23 cellular contexts compared by ENCODE assay signal in genomic region chr10:86646532-86646931, GRCh38. TPM values are rescaled to one million over a fixed set of nuclear protein-coding genes. Genes with fewer than 3 reads are reported as not detected.
DNase-seq lines count a peak whose midpoint lies in the region; ATAC-seq and TF ChIP-seq lines count a peak whose summit lies in the region.
"Had no signal": no experiment of that assay in that cellular context is flagged by ENCODE, and none has a peak within 500 bp of the region (broad histone marks: within the 10 kb centered on the region; RNA-seq: fewer than 3 reads in every experiment).

No MANE protein-coding gene starts in this region.

- no peak overlapping the region for H3K4me2 ChIP-seq in GM23338
- no peak overlapping the region for H3K4me2 ChIP-seq in hepatocyte

- POLR2A ChIA-PET in Panc1 (lab: Charles Lee): no interaction called here

- CTCF ChIA-PET in Panc1 (lab: Charles Lee): no interaction called here

- peak overlapping the region; percentile 38; the same call in 1 of the 2 replicates for H2AFZ ChIP-seq in GM23338
- no peak overlapping the region for H2AFZ ChIP-seq in hepatocyte

- H3K4me1 ChIP-seq in GM23338 (ENCODE audit: insufficient read depth): peaks cover 7% of the 10 kb centered on the region
- H3K4me1 ChIP-seq in Panc1 (ENCODE audit: control insufficient read depth, insufficient read depth, low read length): peaks cover 34% of the 10 kb centered on the region
- peaks cover 21% of the 10 kb centered on the region for H3K4me1 ChIP-seq in hepatocyte (ENCODE audit: insufficient read depth)
- peaks cover 34 to 36% of the 10 kb centered on the region in 2 donors for H3K4me1 ChIP-seq in gastrocnemius medialis

- no peak overlapping the region for H3K27ac ChIP-seq in GM23338 (ENCODE audit: low read depth)
- peak overlapping the region; percentile 57 for H3K27ac ChIP-seq in Panc1 (ENCODE audit: low read length)
- peak overlapping the region; percentile 55 for H3K27ac ChIP-seq in hepatocyte
- peak overlapping the region in 1 of 4 donors; percentile 63 for H3K27ac ChIP-seq in gastrocnemius medialis

- ATAC-seq in GM23338 (no peak), Panc1 (no peak), gastrocnemius medialis (no peak)
- ATAC-seq in stimulated activated memory B cell treated with anti-CD40 and anti-IgM and Interleukin-4, amounts not matched to agents 10 μg/mL and 1 μg/mL and 100 μg/mL, for 72 hours: no peak
- ATAC-seq in stimulated activated effector memory CD8-positive, alpha-beta T cell treated with anti-CD3 and anti-CD28 coated beads, Interleukin-12 subunit alpha, Interleukin-12 subunit beta, amount 100 ng/mL, for 72 hours: no peak
- ATAC-seq: GM12878, Right ventricle myocardium inferior had no signal

- intact Hi-C loops in Panc1 (cut with micrococcal nuclease; ENCODE audit: unreplicated experiment) (no loop called here), posterior vena cava (cut with DNase I) (no loop called here), gastrocnemius medialis (cut with DNase I; ENCODE audit: low total_unique reads) (no loop called here)

- peaks cover 9% of the 10 kb centered on the region for H3K27me3 Mint-ChIP-seq in GM23338 (ENCODE audit: insufficient read depth, low read depth, poor library complexity)
- H3K27me3 Mint-ChIP-seq in stimulated activated memory B cell treated with anti-CD40 and anti-IgM and Interleukin-4, amounts not matched to agents 10 μg/mL and 1 μg/mL and 100 μg/mL, for 72 hours: peaks cover 6% of the 10 kb centered on the region

- H3F3A ChIP-seq in GM23338 (replicated peaks; ENCODE audit: low read depth): no peaks in the 10 kb centered on the region

- H3K79me2 ChIP-seq in GM23338 (replicated peaks; ENCODE audit: insufficient read depth): no peaks in the 10 kb centered on the region
- H3K79me2 ChIP-seq in hepatocyte: no peaks in the 10 kb centered on the region

- no peak for TF ChIP-seq CTCF in GM23338 (conservative IDR thresholded peaks at IDR 0.05; ENCODE audit: low read depth in 2 of 2)
- TF ChIP-seq CTCF in Panc1 (IDR thresholded peaks at IDR 0.05): no peak
- TF ChIP-seq CTCF in hepatocyte (IDR thresholded peaks at IDR 0.05; ENCODE audit: poor library complexity): no peak
- no peak for TF ChIP-seq CTCF in gastrocnemius medialis (IDR thresholded peaks at IDR 0.05 in 4 of 5, conservative IDR thresholded peaks at IDR 0.05 in 1 of 5)

- no peaks in the 10 kb centered on the region for H3K27me3 ChIP-seq in GM23338 (ENCODE audit: insufficient read depth)
- H3K27me3 ChIP-seq in Panc1 (ENCODE audit: control insufficient read depth, insufficient read depth, low read length): peaks cover 3% of the 10 kb centered on the region; the same call in 1 of the 2 replicates
- no peaks in the 10 kb centered on the region for H3K27me3 ChIP-seq in hepatocyte
- no peaks in the 10 kb centered on the region for H3K27me3 ChIP-seq in gastrocnemius medialis

- in situ Hi-C loops in Panc1 (cut with HindIII; ENCODE audit: low pct_unique_long_range_greater_than_20kb, low sequenced_read_pairs) (no loop called here), gastrocnemius medialis (cut with MboI; ENCODE audit: low sequenced_read_pairs in 4 of 4) (no loop called here)

- peaks cover 6% of the 10 kb centered on the region for H3K9me3 Mint-ChIP-seq in GM23338
- peaks cover 3% of the 10 kb centered on the region for H3K9me3 Mint-ChIP-seq in stimulated activated memory B cell treated with anti-CD40 and anti-IgM and Interleukin-4, amounts not matched to agents 10 μg/mL and 1 μg/mL and 100 μg/mL, for 72 hours
- H3K9me3 Mint-ChIP-seq in stimulated activated effector memory CD8-positive, alpha-beta T cell treated with anti-CD3 and anti-CD28 coated beads, Interleukin-12 subunit alpha, Interleukin-12 subunit beta, amount 100 ng/mL, for 72 hours: peaks cover 3% of the 10 kb centered on the region

- H3K9me3 ChIP-seq in Panc1 (ENCODE audit: control insufficient read depth, insufficient read depth, low read depth, low read length) (no peaks in the 10 kb centered on the region), hepatocyte (ENCODE audit: low read depth) (no peaks in the 10 kb centered on the region), gastrocnemius medialis (no peaks in the 10 kb centered on the region)

- peaks cover 2% of the 10 kb centered on the region; the same call in 1 of the 3 replicates for H3K36me3 Mint-ChIP-seq in GM23338 (ENCODE audit: low read depth)
- H3K36me3 Mint-ChIP-seq in stimulated activated memory B cell treated with anti-CD40 and anti-IgM and Interleukin-4, amounts not matched to agents 10 μg/mL and 1 μg/mL and 100 μg/mL, for 72 hours: no peaks in the 10 kb centered on the region
- no peaks in the 10 kb centered on the region for H3K36me3 Mint-ChIP-seq in stimulated activated effector memory CD8-positive, alpha-beta T cell treated with anti-CD3 and anti-CD28 coated beads, Interleukin-12 subunit alpha, Interleukin-12 subunit beta, amount 100 ng/mL, for 72 hours
- H3K36me3 Mint-ChIP-seq: CD4-positive, CD25-positive, alpha-beta regulatory T cell had no signal

- H3K4me1 Mint-ChIP-seq in GM23338: peaks cover 8% of the 10 kb centered on the region
- H3K4me1 Mint-ChIP-seq in stimulated activated memory B cell treated with anti-CD40 and anti-IgM and Interleukin-4, amounts not matched to agents 10 μg/mL and 1 μg/mL and 100 μg/mL, for 72 hours: peaks cover 13% of the 10 kb centered on the region
- H3K4me1 Mint-ChIP-seq in stimulated activated effector memory CD8-positive, alpha-beta T cell treated with anti-CD3 and anti-CD28 coated beads, Interleukin-12 subunit alpha, Interleukin-12 subunit beta, amount 100 ng/mL, for 72 hours: peaks cover 10% of the 10 kb centered on the region

- no peak overlapping the region for H3K4me3 Mint-ChIP-seq in GM23338
- no peak overlapping the region for H3K4me3 Mint-ChIP-seq in stimulated activated memory B cell treated with anti-CD40 and anti-IgM and Interleukin-4, amounts not matched to agents 10 μg/mL and 1 μg/mL and 100 μg/mL, for 72 hours
- H3K4me3 Mint-ChIP-seq in stimulated activated effector memory CD8-positive, alpha-beta T cell treated with anti-CD3 and anti-CD28 coated beads, Interleukin-12 subunit alpha, Interleukin-12 subunit beta, amount 100 ng/mL, for 72 hours: no peak overlapping the region
- H3K4me3 Mint-ChIP-seq: CD4-positive, CD25-positive, alpha-beta regulatory T cell had no signal

- BruUV-seq in Panc1 (replicated peaks; lab: Mats Ljungman, UMichigan): no TSS peak

- DNase-seq in GM23338 (ENCODE audit: low spot score) (no peak), Panc1 (ENCODE audit: low read depth, low spot score) (no peak), hepatocyte (ENCODE audit: low spot score) (no peak), posterior vena cava (ENCODE audit: low spot score) (peak; percentile 50), gastrocnemius medialis (no peak), NCI-H446 (lab: John Stamatoyannopoulos, UW) (no peak)
- DNase-seq in stimulated activated effector memory CD8-positive, alpha-beta T cell treated with anti-CD3 and anti-CD28 coated beads, Interleukin-12 subunit alpha, Interleukin-12 subunit beta, amount 100 ng/mL, for 72 hours (ENCODE audit: low spot score in 2 of 2): no peak
- DNase-seq: CD4-positive, CD25-positive, alpha-beta regulatory T cell; DMS79; HCEC 1CT; NCI-H1105; NCI-H146; NCI-H2029; NCI-H2227 treated with DMSO at 0.1 percent for 48 hours; NCI-H510A treated with DMSO at 0.1 percent for 48 hours; NCI-H748 treated with DMSO at 0.1 percent for 48 hours had no signal

- H3K36me3 ChIP-seq in GM23338 (ENCODE audit: insufficient read depth) (no peaks in the 10 kb centered on the region), Panc1 (ENCODE audit: control insufficient read depth, insufficient read depth, low read length) (no peaks in the 10 kb centered on the region), hepatocyte (replicated peaks; ENCODE audit: insufficient read depth, low read depth) (no peaks in the 10 kb centered on the region), gastrocnemius medialis (no peaks in the 10 kb centered on the region)

- H3K4me3 ChIP-seq in GM23338 (no peak overlapping the region), Panc1 (ENCODE audit: low read depth in 2 of 2, low read length in 2 of 2) (no peak overlapping the region), hepatocyte (no peak overlapping the region), gastrocnemius medialis (no peak overlapping the region)
- H3K4me3 ChIP-seq: GM12878 had no signal

- H3K9me2 ChIP-seq in GM23338 (ENCODE audit: insufficient read depth) (peaks cover 3% of the 10 kb centered on the region; the same call in 1 of the 2 replicates), hepatocyte (replicated peaks; ENCODE audit: insufficient read depth) (no peaks in the 10 kb centered on the region)

- H3K27ac Mint-ChIP-seq in GM23338: no peak overlapping the region
- H3K27ac Mint-ChIP-seq in stimulated activated memory B cell treated with anti-CD40 and anti-IgM and Interleukin-4, amounts not matched to agents 10 μg/mL and 1 μg/mL and 100 μg/mL, for 72 hours: no peak overlapping the region
- H3K27ac Mint-ChIP-seq in stimulated activated effector memory CD8-positive, alpha-beta T cell treated with anti-CD3 and anti-CD28 coated beads, Interleukin-12 subunit alpha, Interleukin-12 subunit beta, amount 100 ng/mL, for 72 hours: no peak overlapping the region
- H3K27ac Mint-ChIP-seq: CD4-positive, CD25-positive, alpha-beta regulatory T cell; IgD-negative memory B cell had no signal

- TF ChIP-seq POLR2A in gastrocnemius medialis (IDR thresholded peaks at IDR 0.05): no peak

- H4K20me1 ChIP-seq in GM23338 (replicated peaks; ENCODE audit: insufficient read depth) (no peaks in the 10 kb centered on the region), hepatocyte (ENCODE audit: insufficient read depth, poor library complexity, severe bottlenecking) (no peaks in the 10 kb centered on the region)

- 76% methylated on average over 5 of the region's 5 CpGs for WGBS in hepatocyte (ENCODE audit: low lambda C conversion rate, missing lambda C conversion rate)

TF ChIP-seq in GM23338, 12 proteins besides CTCF, POLR2A, EP300 and RAD21 (continues in another document):
- TF ChIP-seq JUNB (IDR thresholded peaks at IDR 0.05; ENCODE audit: unreplicated experiment): no peak
- no peak for TF ChIP-seq EZH2phosphoT487 (IDR thresholded peaks at IDR 0.05; ENCODE audit: unreplicated experiment)

RNA-seq across cellular contexts. Expression of gene OPN4, which starts 7.8 kb away (rescaled TPM):
- total RNA-seq in GM23338 (2014; rRNA removed; shearing (Covaris generic)): not detected in 2 replicates
- not detected in 2 replicates for polyA plus RNA-seq in GM23338 (2016; fragmentation: Nextera tagmentation; extraction: Ambion mirVana)
- not detected for total RNA-seq in Panc1 (2021; ENCODE audit: unreplicated experiment)
- polyA plus RNA-seq in Panc1 (2012; ENCODE audit: insufficient read length): not detected
- not detected in 2 replicates for total RNA-seq in hepatocyte
- not detected in 2 replicates for polyA plus RNA-seq in hepatocyte
- not detected for total RNA-seq in posterior vena cava
- 1 to 10 TPM in 1 of 4 donors, under 1 TPM in 2, not detected in 1; 0.13 to 4.2 (median 0.92) TPM for total RNA-seq in gastrocnemius medialis
- total RNA-seq: A673; CD4-positive, CD25-positive, alpha-beta regulatory T cell; GM12878; SK-MEL-5 had no signal
- polyA plus RNA-seq: BJ; CD4-positive, CD25-positive, alpha-beta regulatory T cell; GM12878; IgD-negative memory B cell had no signal

RNA-seq across cellular contexts. Expression of gene LDB3, which starts 21.8 kb away (rescaled TPM):
- total RNA-seq in GM23338 (2014; rRNA removed; shearing (Covaris generic)): 0.14 and 0.85 TPM in 2 replicates
- polyA plus RNA-seq in GM23338 (2016; fragmentation: Nextera tagmentation; extraction: Ambion mirVana) (0.16 and 0.42 TPM in 2 replicates), hepatocyte (0.31 and 0.43 TPM in 2 replicates)
- total RNA-seq in Panc1 (2021; ENCODE audit: unreplicated experiment) (0.15 TPM), hepatocyte (0.12 TPM in 1 of 2 replicates, not detected in the other), posterior vena cava (10 to 100 TPM; 27.9 to 29.3 TPM), gastrocnemius medialis (100 to 1,000 TPM; 164 to 305 (median 227) TPM)
- polyA plus RNA-seq in Panc1 (2012; ENCODE audit: insufficient read length): 0.31 TPM
- total RNA-seq: CD4-positive, CD25-positive, alpha-beta regulatory T cell had no signal
- polyA plus RNA-seq: CD4-positive, CD25-positive, alpha-beta regulatory T cell had no signal

Comparison
In these comparisons a context has a peak if more than half of its experiments do, and no peak if none do; other contexts are left out.
1. RNA of gene LDB3, which starts 21.8 kb away (total RNA-seq): 164 to 305 TPM in gastrocnemius medialis and 27.9 to 29.3 TPM in posterior vena cava; 0.15 TPM in Panc1 (single experiment), 0.14 to 0.85 TPM in GM23338 and 0.12 TPM in hepatocyte; every median in the first group is over 10 times any median in the second.